Comparison of ENCODE assay signal across 19 cellular contexts in the genomic region with DNA sequence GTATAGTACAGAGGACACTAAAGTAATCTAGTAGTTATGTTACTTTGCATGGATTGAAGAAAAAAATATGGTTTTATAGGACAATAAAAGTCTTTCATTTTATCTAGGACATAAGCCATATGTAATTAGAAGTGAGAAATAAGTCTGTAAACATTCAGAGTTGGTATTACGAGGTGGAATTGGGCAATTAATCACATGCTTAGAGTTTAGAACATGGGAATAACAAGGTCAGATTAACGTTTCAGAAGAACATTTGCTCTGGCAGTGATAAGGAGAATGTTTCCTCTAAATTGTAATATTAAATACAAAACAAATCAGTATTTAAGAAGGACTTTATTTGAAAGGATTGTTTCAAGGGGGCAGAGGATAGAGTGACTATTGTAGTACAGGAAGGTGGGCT. TPM values are rescaled to one million over a fixed set of nuclear protein-coding genes. Genes with fewer than 3 reads are reported as not detected.
DNase-seq lines count a peak whose midpoint lies in the region; ATAC-seq and TF ChIP-seq lines count a peak whose summit lies in the region.
"Had no signal": no experiment of that assay in that cellular context is flagged by ENCODE, and none has a peak within 500 bp of the region (broad histone marks: within the 10 kb centered on the region; RNA-seq: fewer than 3 reads in every experiment).

No MANE protein-coding gene starts in this region.

- no TSS peak for BruUV-seq in Caco-2 (replicated peaks; lab: Mats Ljungman, UMichigan)

- no peak for TF ChIP-seq CTCF in Caco-2 (IDR thresholded peaks at IDR 0.05; ENCODE audit: insufficient read depth in 1 of 2, low read depth in 1 of 2, low read length in 1 of 2, severe bottlenecking in 1 of 2, unreplicated experiment in 1 of 2)
- no peak for TF ChIP-seq CTCF in right lobe of liver (IDR thresholded peaks at IDR 0.05)
- no peak for TF ChIP-seq CTCF in spleen (IDR thresholded peaks at IDR 0.05 in 8 of 11, conservative IDR thresholded peaks at IDR 0.05 in 3 of 11)

- H3K9me3 ChIP-seq in Caco-2, result peaks cover 3% of the 10 kb centered on the region; the same call in 1 of the 2 replicates
- no peaks in the 10 kb centered on the region for H3K9me3 ChIP-seq in right lobe of liver
- peaks cover 0 to 10% (median 0%) of the 10 kb centered on the region in 8 donors for H3K9me3 ChIP-seq in spleen

- TF ChIP-seq POLR2A in right lobe of liver (IDR thresholded peaks at IDR 0.05), result no peak
- TF ChIP-seq POLR2A in spleen (IDR thresholded peaks at IDR 0.05), result no peak

- peaks cover 8% of the 10 kb centered on the region for H3K9me3 Mint-ChIP-seq in Caco-2 (ENCODE audit: unreplicated experiment)

- H3K27me3 Mint-ChIP-seq in Caco-2 (ENCODE audit: insufficient read depth, unreplicated experiment), result no peaks in the 10 kb centered on the region

- H3K4me1 Mint-ChIP-seq in Caco-2 (ENCODE audit: low read depth, unreplicated experiment), result peaks cover 23% of the 10 kb centered on the region

- H3K36me3 Mint-ChIP-seq in Caco-2 (ENCODE audit: insufficient read depth, unreplicated experiment), result no peaks in the 10 kb centered on the region
- H3K36me3 Mint-ChIP-seq: CD14-positive monocyte; CD8-positive, alpha-beta T cell had no signal

- no peaks in the 10 kb centered on the region for H3K36me3 ChIP-seq in Caco-2 (ENCODE audit: control insufficient read depth, insufficient read depth, low read length)
- no peaks in the 10 kb centered on the region for H3K36me3 ChIP-seq in right lobe of liver
- no peaks in the 10 kb centered on the region for H3K36me3 ChIP-seq in spleen

- H3K4me3 Mint-ChIP-seq in Caco-2 (ENCODE audit: unreplicated experiment), result no peak overlapping the region
- H3K4me3 Mint-ChIP-seq: CD14-positive monocyte; CD8-positive, alpha-beta T cell; HFFc6 had no signal

- CTCF ChIA-PET in Caco-2 (lab: Charles Lee), result interaction anchor here (0.9 kb wide), 1 partner anchor 45 kb away, joined by 4 read pairs; no protein-coding TSS in a partner anchor

- POLR2A ChIA-PET in Caco-2 (lab: Charles Lee), result no interaction called here

- H3K4me3 ChIP-seq in Caco-2 (ENCODE audit: low read depth, low read length) (no peak overlapping the region), right lobe of liver (no peak overlapping the region), spleen (no peak overlapping the region)

- no peak for DNase-seq in Caco-2
- no peak for DNase-seq in left colon
- no peak for DNase-seq in right lobe of liver
- peak; percentile 12 for DNase-seq in renal cortical epithelial cell (ENCODE audit: low read depth)
- DNase-seq in iPS-NIHi11 (ENCODE audit: low spot score), result no peak
- DNase-seq in spleen, result no peak
- DNase-seq in NCI-H2029 treated with DMSO at 0.1 percent for 48 hours (lab: John Stamatoyannopoulos, UW), result no peak
- DNase-seq: CD8-positive, alpha-beta T cell; COR-L47; GF-D8; HCEC 1CT; HFFc6 had no signal

- intact Hi-C loops in Caco-2 (cut with micrococcal nuclease; ENCODE audit: unreplicated experiment) (no loop called here), left colon (cut with DNase I, micrococcal nuclease) (no loop called here), right lobe of liver (cut with DNase I) (no loop called here), spleen (cut with DNase I; ENCODE audit: low total_unique reads) (no loop called here)

- peak overlapping the region; percentile 56 for H3K27ac Mint-ChIP-seq in Caco-2 (ENCODE audit: unreplicated experiment)
- H3K27ac Mint-ChIP-seq: CD14-positive monocyte; CD8-positive, alpha-beta T cell; HFFc6 had no signal

- H3K27me3 ChIP-seq in Caco-2 (replicated peaks; ENCODE audit: control insufficient read depth, insufficient read depth, low read length), result no peaks in the 10 kb centered on the region
- no peaks in the 10 kb centered on the region for H3K27me3 ChIP-seq in right lobe of liver
- no peaks in the 10 kb centered on the region for H3K27me3 ChIP-seq in spleen (replicated peaks in 1 of 7)

- WGBS in right lobe of liver (ENCODE audit: insufficient coverage, low coverage, low lambda C conversion rate, missing lambda C conversion rate), result 7% methylated on average over 2 of the region's 2 CpGs
- WGBS in spleen, 5 donors, result 27 to 71% (median 40%) methylated on average over 2 of the region's 2 CpGs

- peak overlapping the region in 1 of 3 donors; percentile 28 for H3K27ac ChIP-seq in right lobe of liver
- H3K27ac ChIP-seq in spleen, result no peak overlapping the region
- H3K27ac ChIP-seq: 22Rv1 had no signal

- H3K4me1 ChIP-seq in Caco-2 (peaks cover 13% of the 10 kb centered on the region), right lobe of liver (peaks cover 0 to 17% (median 0%) of the 10 kb centered on the region in 4 donors), spleen (no peaks in the 10 kb centered on the region)

- peak; percentile 85 for ATAC-seq in left colon
- ATAC-seq in right lobe of liver, result peak; percentile 43 to 78 (median 69)
- ATAC-seq in GM21528 (IDR thresholded peaks at IDR 0.05; ENCODE audit: low FRiP score, unreplicated experiment), result no peak
- ATAC-seq: CD8-positive, alpha-beta T cell had no signal

RNA-seq across cellular contexts. Expression of a gene that starts 15.6 kb away (rescaled TPM):
- 0.43 and 0.86 TPM in 2 replicates for total RNA-seq in Caco-2 (2022)
- total RNA-seq in left colon, result under 1 TPM in 1 of 2 donors, not detected in 1; 0.47 TPM
- 10 to 100 TPM in 2 of 6 experiments, 1 to 10 TPM in 4; 5.1 to 22.3 (median 6.6) TPM for total RNA-seq in right lobe of liver
- 0.30 TPM in 1 of 2 replicates, not detected in the other for total RNA-seq in renal cortical epithelial cell
- total RNA-seq in spleen, result not detected
- not detected for polyA plus RNA-seq in spleen
- total RNA-seq: CD8-positive, alpha-beta T cell; HFFc6 had no signal
- polyA plus RNA-seq: BJ, CD14-positive monocyte had no signal

RNA-seq across cellular contexts. Expression of a gene that starts 55.3 kb away (rescaled TPM):
- total RNA-seq in Caco-2 (2022), result not detected in 2 replicates
- total RNA-seq in left colon, result not detected
- total RNA-seq in right lobe of liver, result not detected
- not detected in 2 replicates for total RNA-seq in renal cortical epithelial cell
- not detected for total RNA-seq in spleen
- polyA plus RNA-seq in spleen, result not detected
- total RNA-seq: A673; CD8-positive, alpha-beta T cell; H4; HFFc6; HT1080 had no signal
- polyA plus RNA-seq: BJ, CD14-positive monocyte had no signal
